12 cellular contexts compared by ENCODE assay signal in the genomic region with DNA sequence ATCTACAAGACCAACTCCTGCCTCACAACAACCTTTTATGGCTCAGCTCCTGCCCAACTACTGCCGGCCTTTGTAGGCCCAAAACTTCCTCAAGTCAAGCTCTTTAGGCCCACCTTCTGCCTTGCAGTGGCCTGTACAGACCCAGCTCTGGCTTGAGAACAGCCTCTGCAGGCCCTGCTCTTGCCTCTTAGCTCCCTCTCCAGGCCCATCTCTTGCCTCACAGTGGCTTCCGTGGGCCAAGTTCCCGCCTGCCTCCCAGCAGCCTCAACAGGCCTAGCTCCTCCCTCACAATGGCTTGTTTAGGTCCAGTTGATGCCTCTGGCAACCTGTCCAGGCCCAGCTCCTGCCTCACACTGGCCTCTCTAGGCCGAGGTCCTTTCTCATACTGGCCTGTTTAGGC. TPM values are rescaled to one million over a fixed set of nuclear protein-coding genes. Genes with fewer than 3 reads are reported as not detected.
DNase-seq lines count a peak whose midpoint lies in the region; ATAC-seq and TF ChIP-seq lines count a peak whose summit lies in the region.
"Had no signal": no experiment of that assay in that cellular context is flagged by ENCODE, and none has a peak within 500 bp of the region (broad histone marks: within the 10 kb centered on the region; RNA-seq: fewer than 3 reads in every experiment).

No MANE protein-coding gene starts in this region.

- intact Hi-C loops in right cardiac atrium (cut with DNase I): no loop called here
- intact Hi-C loops in stomach (cut with DNase I; ENCODE audit: low total_unique reads): no loop called here
- intact Hi-C loops in sigmoid colon (cut with DNase I): no loop called here

- H3K4me3 ChIP-seq in cardiac muscle cell (no peak overlapping the region), right cardiac atrium (ENCODE audit: low read length) (no peak overlapping the region), iPS DF 6.9 (ENCODE audit: low read length) (no peak overlapping the region), stomach (no peak overlapping the region), sigmoid colon (no peak overlapping the region)
- H3K4me3 ChIP-seq: BLaER1, SJSA1 had no signal

- H3K4me3 Mint-ChIP-seq in T-helper 17 cell: peak overlapping the region; percentile 32

- no peak overlapping the region for H3K27ac ChIP-seq in cardiac muscle cell
- no peak overlapping the region for H3K27ac ChIP-seq in right cardiac atrium (ENCODE audit: low read length)
- H3K27ac ChIP-seq in iPS DF 6.9 (ENCODE audit: low read length): no peak overlapping the region
- no peak overlapping the region for H3K27ac ChIP-seq in stomach
- no peak overlapping the region for H3K27ac ChIP-seq in sigmoid colon
- H3K27ac ChIP-seq: BLaER1, neutrophil, SJSA1 had no signal

- ATAC-seq in right cardiac atrium (no peak), T-helper 17 cell (peak; percentile 67), HG03469 (IDR thresholded peaks at IDR 0.05; ENCODE audit: unreplicated experiment) (no peak)

- H3K27me3 Mint-ChIP-seq in T-helper 17 cell: no peaks in the 10 kb centered on the region

- WGBS in right cardiac atrium: 94% methylated on average over 4 of the region's 4 CpGs
- WGBS in iPS DF 6.9 (ENCODE audit: insufficient coverage, insufficient read length): no CpG with 5 or more reads among the region's 4 CpGs
- 77 to 98% (median 93%) methylated on average over 4 of the region's 4 CpGs for WGBS in stomach, 5 donors
- 94 to 96% methylated on average over 4 of the region's 4 CpGs for WGBS in sigmoid colon, 2 donors

- TF ChIP-seq EP300 in stomach (IDR thresholded peaks at IDR 0.05) (no peak), sigmoid colon (IDR thresholded peaks at IDR 0.05) (no peak)

- H3K9me3 ChIP-seq in cardiac muscle cell (ENCODE audit: low read depth) (no peaks in the 10 kb centered on the region), right cardiac atrium (ENCODE audit: control insufficient read depth, low read length) (no peaks in the 10 kb centered on the region), T-helper 17 cell (ENCODE audit: control insufficient read depth, low read length, poor library complexity, severe bottlenecking) (no peaks in the 10 kb centered on the region), iPS DF 6.9 (ENCODE audit: control insufficient read depth, insufficient read depth, low read length) (no peaks in the 10 kb centered on the region), stomach (no peaks in the 10 kb centered on the region), sigmoid colon (no peaks in the 10 kb centered on the region)
- H3K9me3 ChIP-seq: BLaER1, neutrophil, SJSA1 had no signal

- H3K27me3 ChIP-seq in cardiac muscle cell (no peaks in the 10 kb centered on the region), right cardiac atrium (ENCODE audit: control insufficient read depth, insufficient read depth) (no peaks in the 10 kb centered on the region), iPS DF 6.9 (ENCODE audit: control insufficient read depth, insufficient read depth, low read length) (no peaks in the 10 kb centered on the region), stomach (no peaks in the 10 kb centered on the region), sigmoid colon (no peaks in the 10 kb centered on the region)
- H3K27me3 ChIP-seq: BLaER1, neutrophil, SJSA1 had no signal

- H3K4me1 Mint-ChIP-seq in T-helper 17 cell: peaks cover 3% of the 10 kb centered on the region

- H3K36me3 Mint-ChIP-seq in T-helper 17 cell (ENCODE audit: low read depth): no peaks in the 10 kb centered on the region

- H3K4me1 ChIP-seq in cardiac muscle cell (ENCODE audit: low read depth) (no peaks in the 10 kb centered on the region), right cardiac atrium (ENCODE audit: control insufficient read depth, insufficient read depth, low read length) (no peaks in the 10 kb centered on the region), iPS DF 6.9 (ENCODE audit: control insufficient read depth, insufficient read depth, low read length) (no peaks in the 10 kb centered on the region), stomach (no peaks in the 10 kb centered on the region), sigmoid colon (no peaks in the 10 kb centered on the region)
- H3K4me1 ChIP-seq: BLaER1, SJSA1 had no signal

- H3K36me3 ChIP-seq in cardiac muscle cell (no peaks in the 10 kb centered on the region), iPS DF 6.9 (ENCODE audit: control insufficient read depth, insufficient read depth, low read length) (no peaks in the 10 kb centered on the region), stomach (peaks cover 0 to 22% (median 2%) of the 10 kb centered on the region in 4 donors), sigmoid colon (no peaks in the 10 kb centered on the region)
- H3K36me3 ChIP-seq: BLaER1, neutrophil, SJSA1 had no signal

- DNase-seq in cardiac muscle cell (ENCODE audit: low read depth in 1 of 2, low spot score in 1 of 2): peak in 1 of 2 donors; percentile 79
- no peak for DNase-seq in right cardiac atrium
- DNase-seq in T-helper 17 cell: peak in 1 of 3 donors; percentile 13
- DNase-seq in iPS DF 6.9 (ENCODE audit: low read depth, low spot score): peak; percentile 27
- no peak for DNase-seq in stomach
- DNase-seq in NCI-H2171 treated with DMSO at 0.1 percent for 48 hours (lab: John Stamatoyannopoulos, UW): no peak
- DNase-seq in sigmoid colon: no peak
- DNase-seq: hippocampal formation had no signal

- TF ChIP-seq POLR2A in stomach (IDR thresholded peaks at IDR 0.05) (no peak), sigmoid colon (IDR thresholded peaks at IDR 0.05) (no peak)

- peak; percentile 66 for TF ChIP-seq CTCF in cardiac muscle cell (IDR thresholded peaks at IDR 0.05; ENCODE audit: low read depth, low read length)
- TF ChIP-seq CTCF in stomach (IDR thresholded peaks at IDR 0.05): peak in 1 of 7 experiments; percentile 29
- TF ChIP-seq CTCF in sigmoid colon (IDR thresholded peaks at IDR 0.05): no peak

- H3K27ac Mint-ChIP-seq in T-helper 17 cell: peak overlapping the region; percentile 81

RNA-seq across cellular contexts. Expression of a gene that starts 32.4 kb away (rescaled TPM):
- total RNA-seq in cardiac muscle cell (7.3 and 8.6 TPM in 2 replicates), right cardiac atrium (10 to 100 TPM; 15.0 to 21.2 (median 16.2) TPM), T-helper 17 cell (1 to 10 TPM; 5.5 to 7.1 TPM), stomach (10 to 100 TPM in 3 of 5 donors, 1 to 10 TPM in 2; 1.8 to 31.6 (median 10.6) TPM), sigmoid colon (10 to 100 TPM; 15.1 to 20.3 (median 15.8) TPM)
- polyA plus RNA-seq in cardiac muscle cell (12.8 and 14.6 TPM in 2 replicates), right cardiac atrium (6.8 TPM), stomach (1 to 10 TPM; 5.0 to 7.3 (median 5.7) TPM), sigmoid colon (10 to 100 TPM in 1 of 3 donors, 1 to 10 TPM in 2; 3.9 to 12.6 (median 6.6) TPM)
